ENCODE assay signal across 8 cellular contexts in the genomic region with DNA sequence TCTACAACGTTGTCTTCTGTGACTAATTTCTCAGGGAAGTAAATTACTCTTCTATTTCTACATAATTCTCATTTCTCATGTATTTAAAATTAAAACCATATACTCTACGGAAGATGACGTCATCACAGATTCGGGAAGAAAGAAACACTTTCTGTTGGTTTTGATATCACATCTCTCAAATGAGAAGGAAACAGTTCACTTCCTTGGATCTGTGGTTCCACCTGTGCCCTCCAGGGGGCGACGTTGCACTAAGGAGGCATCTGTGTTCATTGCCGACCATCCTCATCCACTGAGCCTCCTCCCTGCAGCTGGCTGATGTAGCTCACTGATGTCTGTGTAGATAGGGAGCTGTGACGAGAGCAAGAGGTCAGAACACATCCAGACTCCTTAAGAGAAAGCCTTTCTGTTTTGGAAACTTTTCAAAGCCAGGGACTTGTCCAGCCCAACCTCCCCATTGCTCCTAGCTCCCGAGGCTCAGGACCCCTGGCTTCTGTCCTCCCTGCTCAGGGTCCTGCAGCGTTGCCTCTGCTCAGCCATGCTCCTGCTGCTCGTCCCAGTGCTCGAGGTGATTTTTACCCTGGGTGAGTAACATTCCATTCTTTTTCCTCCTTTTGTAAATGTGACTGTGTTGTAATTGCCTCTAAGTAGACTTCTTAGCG.
DNase-seq lines count a peak whose midpoint lies in the region; ATAC-seq and TF ChIP-seq lines count a peak whose summit lies in the region.

No MANE protein-coding gene starts in this region.

- H4K20me1 ChIP-seq in PC-3 (ENCODE audit: low read length): no peaks in the 10 kb centered on the region

- H3K4me3 ChIP-seq in AG09309 (ENCODE audit: control insufficient read depth, low read depth, low read length): no peak overlapping the region
- H3K4me3 ChIP-seq in PC-3 (ENCODE audit: low read length): no peak overlapping the region

- TF ChIP-seq CTCF in AG09309 (IDR thresholded peaks at IDR 0.05; ENCODE audit: control insufficient read depth, insufficient read depth, low read depth, low read length, missing control alignments) (peak; percentile 24), PC-3 (conservative IDR thresholded peaks at IDR 0.05; ENCODE audit: low read depth, low read length) (peak; percentile 80)

- CTCF ChIA-PET in PC-3 (lab: Charles Lee): no interaction called here

- no peak overlapping the region for H3K4me2 ChIP-seq in PC-3 (ENCODE audit: low read length)

- no peaks in the 10 kb centered on the region for H3K36me3 ChIP-seq in PC-3 (ENCODE audit: low read depth, low read length)

- intact Hi-C loops in PC-3 (cut with micrococcal nuclease): no loop called here

- ATAC-seq in GM19043 (IDR thresholded peaks at IDR 0.05; ENCODE audit: low read depth, unreplicated experiment): peak; percentile 59
- no peak for ATAC-seq in PC-3

- H3K9ac ChIP-seq in PC-3 (ENCODE audit: low read length): no peak overlapping the region

- POLR2A ChIA-PET in PC-3 (lab: Charles Lee; ENCODE audit: unreplicated experiment): no interaction called here

- no peaks in the 10 kb centered on the region for H3K79me2 ChIP-seq in PC-3 (ENCODE audit: low read length)

- no peaks in the 10 kb centered on the region for H3K9me3 ChIP-seq in PC-3 (ENCODE audit: low read length)

- no peaks in the 10 kb centered on the region for H3K9me2 ChIP-seq in PC-3 (replicated peaks; ENCODE audit: low read length)

- BruUV-seq in PC-3 (replicated peaks; lab: Mats Ljungman, UMichigan): no TSS peak

- H2AFZ ChIP-seq in PC-3 (ENCODE audit: low read length): no peak overlapping the region

- no peak overlapping the region for H3K27ac ChIP-seq in PC-3 (ENCODE audit: low read length)

- DNase-seq in AG09309 (ENCODE audit: low read depth) (no peak), PC-3 (peak; percentile 52), activated T-helper 1 cell treated with Interleukin-2 at 50 U/mL for 16 hours (ENCODE audit: low read depth) (peak; percentile 50), islet precursor cell (peak; percentile 76), middle frontal gyrus (ENCODE audit: extremely low spot score, low spot score) (no peak), NCI-H146 treated with DMSO at 0.1 percent for 48 hours (lab: John Stamatoyannopoulos, UW; ENCODE audit: unreplicated experiment) (no peak)
- DNase-seq in stimulated activated CD8-positive, alpha-beta memory T cell treated with anti-CD3 and anti-CD28 coated beads, Interleukin-12 subunit alpha, Interleukin-12 subunit beta, amount 100 ng/mL, for 1 hour (ENCODE audit: low read depth): peak; percentile 49

- no peaks in the 10 kb centered on the region for H3F3A ChIP-seq in PC-3 (ENCODE audit: low read length, unreplicated experiment)

- H3K4me1 ChIP-seq in PC-3 (ENCODE audit: insufficient read depth, low read length): no peaks in the 10 kb centered on the region

- peaks cover 15% of the 10 kb centered on the region; the same call in 1 of the 2 replicates for H3K27me3 ChIP-seq in PC-3 (ENCODE audit: low read length)

Comparison
In these comparisons a context has a peak if more than half of its experiments do, and no peak if none do; other contexts are left out.
1. DNase-seq: peak in PC-3 (single experiment), activated T-helper 1 cell treated with Interleukin-2 at 50 U/mL for 16 hours (single experiment), islet precursor cell (single experiment) and stimulated activated CD8-positive, alpha-beta memory T cell treated with anti-CD3 and anti-CD28 coated beads, Interleukin-12 subunit alpha, Interleukin-12 subunit beta, amount 100 ng/mL, for 1 hour (single experiment); none in AG09309 (single experiment), middle frontal gyrus (single experiment) and NCI-H146 treated with DMSO at 0.1 percent for 48 hours (single experiment).